ENCODE assay signal across 1 cellular context in the genomic region with DNA sequence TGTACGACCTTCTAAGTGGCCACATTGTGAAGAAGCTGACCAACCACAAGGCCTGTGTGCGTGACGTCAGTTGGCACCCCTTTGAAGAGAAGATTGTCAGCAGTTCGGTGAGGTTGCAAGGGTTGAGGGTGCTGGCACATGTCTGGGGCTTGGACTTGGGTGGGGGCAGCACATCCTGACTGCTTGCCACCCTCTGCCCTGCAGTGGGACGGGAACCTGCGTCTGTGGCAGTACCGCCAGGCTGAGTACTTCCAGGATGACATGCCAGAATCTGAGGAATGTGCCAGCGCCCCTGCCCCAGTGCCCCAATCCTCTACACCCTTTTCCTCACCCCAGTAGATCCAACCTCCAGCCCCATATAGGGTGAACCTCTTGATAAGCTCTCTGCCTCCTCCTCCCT.
TF ChIP-seq lines count a peak whose summit lies in the region.

No MANE protein-coding gene starts in this region.

TF ChIP-seq in IMR-90, 13 proteins besides CTCF, POLR2A, EP300 and RAD21:
- TF ChIP-seq FOS (IDR thresholded peaks at IDR 0.05; ENCODE audit: low read depth, low read length), result no peak
- TF ChIP-seq MXI1 (IDR thresholded peaks at IDR 0.05; ENCODE audit: borderline replicate concordance, low read depth, low read length), result no peak
- no peak for TF ChIP-seq NFE2L2 (IDR thresholded peaks at IDR 0.05; ENCODE audit: low read depth, low read length)
- no peak for TF ChIP-seq CEBPB (IDR thresholded peaks at IDR 0.05; ENCODE audit: low read depth, low read length)
- TF ChIP-seq RCOR1 (IDR thresholded peaks at IDR 0.05; ENCODE audit: insufficient replicate concordance, low read length), result no peak
- TF ChIP-seq BHLHE40 (IDR thresholded peaks at IDR 0.05; ENCODE audit: low read depth, low read length), result no peak
- no peak for TF ChIP-seq CHD1 (IDR thresholded peaks at IDR 0.05; ENCODE audit: low read depth, low read length)
- TF ChIP-seq RFX5 (IDR thresholded peaks at IDR 0.05; ENCODE audit: low read depth, low read length), result no peak
